In genomic region chr11:129947474-129947873, GRCh38 we compare ENCODE assay signal across 29 cellular contexts. TPM values are rescaled to one million over a fixed set of nuclear protein-coding genes. Genes with fewer than 3 reads are reported as not detected.
DNase-seq lines count a peak whose midpoint lies in the region; ATAC-seq, FAIRE-seq and TF ChIP-seq lines count a peak whose summit lies in the region.
"Had no signal": no experiment of that assay in that cellular context is flagged by ENCODE, and none has a peak within 500 bp of the region (broad histone marks: within the 10 kb centered on the region; RNA-seq: fewer than 3 reads in every experiment).

No MANE protein-coding gene starts in this region.

- peak overlapping the region; percentile 91 for H3K27ac ChIP-seq in DOHH2 (ENCODE audit: low read depth, low read length)
- no peak overlapping the region for H3K27ac ChIP-seq in astrocyte (ENCODE audit: low read depth, low read length)
- H3K27ac ChIP-seq in mesenchymal stem cell (ENCODE audit: low read length, poor library complexity, severe bottlenecking), result no peak overlapping the region
- H3K27ac ChIP-seq: pancreas, SK-N-MC, testis had no signal

- TF ChIP-seq CTCF in DOHH2 (IDR thresholded peaks at IDR 0.05; ENCODE audit: low read depth, low read length, poor library complexity, severe bottlenecking) (peak; percentile 81), astrocyte (IDR thresholded peaks at IDR 0.05; ENCODE audit: insufficient read depth, low read depth, low read length) (no peak), mucosa of descending colon (IDR thresholded peaks at IDR 0.05) (no peak)

- H3K4me3 ChIP-seq in DOHH2 (ENCODE audit: low read length) (peak overlapping the region; percentile 85), astrocyte (ENCODE audit: insufficient read depth, low read depth, low read length) (no peak overlapping the region), mucosa of descending colon (no peak overlapping the region), mesenchymal stem cell (ENCODE audit: insufficient read depth in 1 of 2, low read depth in 1 of 2, low read length in 2 of 2) (no peak overlapping the region)
- H3K4me3 ChIP-seq: dorsolateral prefrontal cortex, K562, pancreas, SK-N-MC, testis had no signal

- no peak overlapping the region for H2BK120ac ChIP-seq in mesenchymal stem cell (ENCODE audit: low read depth, low read length)

- peak overlapping the region; percentile 22 for H3K27ac Mint-ChIP-seq in astrocyte (ENCODE audit: unreplicated experiment)
- H3K27ac Mint-ChIP-seq: activated B cell treated with CpG ODN at 0.5 μM for 24 hours; activated naive CD8-positive, alpha-beta T cell treated with anti-CD3 and anti-CD28 coated beads, Interleukin-2, amount 10 ng/mL, durations not matched to agents 7 days and 5 days; activated T-helper 2 cell treated with anti-CD3 and anti-CD28 coated beads, Interferon-gamma antibody, Interleukin-2, Interleukin-4, amounts not matched to agents 10 μg/mL and 5 μg/mL and 100 μg/mL, durations not matched to agents 14 hours and 24 hours and 36 hours; HFFc6; natural killer cell; T-helper 2 cell treated with Interferon-gamma antibody and Interleukin-4, amounts not matched to agents 5 μg/mL and 100 μg/mL, for 36 hours had no signal

- H2AK5ac ChIP-seq in mesenchymal stem cell (ENCODE audit: low read length, severe bottlenecking), result no peak overlapping the region

- H3K4ac ChIP-seq in mesenchymal stem cell (ENCODE audit: low read depth in 1 of 2, low read length in 2 of 2), result no peak overlapping the region

- peaks cover 4% of the 10 kb centered on the region for H3K79me1 ChIP-seq in mesenchymal stem cell (replicated peaks; ENCODE audit: low read length, poor library complexity, severe bottlenecking)

- FAIRE-seq in astrocyte (lab: Jason Lieb, UNC), result no peak
- FAIRE-seq: K562, pancreas had no signal

- no peak overlapping the region for H3K18ac ChIP-seq in mesenchymal stem cell (ENCODE audit: low read depth in 1 of 2, low read length in 2 of 2)

- H3K9me3 Mint-ChIP-seq in astrocyte (ENCODE audit: unreplicated experiment), result no peaks in the 10 kb centered on the region
- H3K9me3 Mint-ChIP-seq: activated B cell treated with CpG ODN at 0.5 μM for 24 hours; activated naive CD8-positive, alpha-beta T cell treated with anti-CD3 and anti-CD28 coated beads, Interleukin-2, amount 10 ng/mL, durations not matched to agents 7 days and 5 days; activated T-helper 2 cell treated with anti-CD3 and anti-CD28 coated beads, Interferon-gamma antibody, Interleukin-2, Interleukin-4, amounts not matched to agents 10 μg/mL and 5 μg/mL and 100 μg/mL, durations not matched to agents 14 hours and 24 hours and 36 hours; HFFc6; natural killer cell; T-helper 2 cell treated with Interferon-gamma antibody and Interleukin-4, amounts not matched to agents 5 μg/mL and 100 μg/mL, for 36 hours had no signal

- no peaks in the 10 kb centered on the region for H3K9me2 ChIP-seq in DOHH2 (replicated peaks; ENCODE audit: control insufficient read depth, low read length)

- WGBS in mesenchymal stem cell, result 95% methylated on average over 5 of the region's 5 CpGs

- H2AFZ ChIP-seq in astrocyte (ENCODE audit: low read depth, low read length) (no peak overlapping the region), mesenchymal stem cell (ENCODE audit: low read depth, low read length) (no peak overlapping the region)

- DNase-seq in NCI-H526 (lab: John Stamatoyannopoulos, UW) (peak; percentile 67 to 93), astrocyte (ENCODE audit: low read depth) (no peak), mucosa of descending colon (no peak), mesenchymal stem cell (no peak), nucleus accumbens (lab: John Stamatoyannopoulos, UW) (no peak)
- DNase-seq: activated B cell treated with CpG ODN at 0.5 μM for 24 hours; activated naive CD8-positive, alpha-beta T cell treated with anti-CD3 and anti-CD28 coated beads, Interleukin-2, amount 10 ng/mL, durations not matched to agents 7 days and 5 days; C1 segment of cervical spinal cord; dorsolateral prefrontal cortex; glutamatergic neuron; HFFc6; left cardiac atrium; MM.1S; natural killer cell; NCI-H1417 treated with DMSO at 0.1 percent for 48 hours; NCI-H2107; NK-92 treated with Interleukin-12 subunit alpha and Interleukin-12 subunit beta, amount 100 ng/mL, for 24 hours; pancreas; right cardiac atrium; stimulated activated CD4-positive, alpha-beta T cell treated with anti-CD3 and anti-CD28 coated beads, Interleukin-4, amount 100 ng/mL, for 24 hours; stimulated activated naive CD4-positive, alpha-beta T cell treated with Interleukin-2 at 50 U/mL for 16 hours; testis had no signal

- peak overlapping the region in 1 of 2 experiments; percentile 21 for H2BK12ac ChIP-seq in mesenchymal stem cell (ENCODE audit: low read length in 2 of 2)

- H3K14ac ChIP-seq in mesenchymal stem cell (ENCODE audit: low read length in 2 of 2), result no peak overlapping the region

- no peak overlapping the region for H3K23ac ChIP-seq in mesenchymal stem cell (ENCODE audit: low read length in 2 of 2)

- H3K27me3 Mint-ChIP-seq in astrocyte (ENCODE audit: low read depth, unreplicated experiment), result no peaks in the 10 kb centered on the region
- H3K27me3 Mint-ChIP-seq: activated B cell treated with CpG ODN at 0.5 μM for 24 hours; activated naive CD8-positive, alpha-beta T cell treated with anti-CD3 and anti-CD28 coated beads, Interleukin-2, amount 10 ng/mL, durations not matched to agents 7 days and 5 days had no signal

- H2BK15ac ChIP-seq in mesenchymal stem cell (ENCODE audit: low read depth, poor library complexity, severe bottlenecking), result no peak overlapping the region

- H3K9ac ChIP-seq in astrocyte (ENCODE audit: low read length), result no peak overlapping the region
- H3K9ac ChIP-seq in mesenchymal stem cell (ENCODE audit: low read length), result no peak overlapping the region

- ATAC-seq in mucosa of descending colon (peak; percentile 24), HG03175 (IDR thresholded peaks at IDR 0.05; ENCODE audit: unreplicated experiment) (no peak), GM18907 (IDR thresholded peaks at IDR 0.05; ENCODE audit: unreplicated experiment) (no peak)
- ATAC-seq: K562, left cardiac atrium, natural killer cell, pancreas, right cardiac atrium had no signal

- peak overlapping the region; percentile 89 for H3K4me2 ChIP-seq in DOHH2 (ENCODE audit: low read length)
- H3K4me2 ChIP-seq in astrocyte (ENCODE audit: low read length), result no peak overlapping the region
- H3K4me2 ChIP-seq in mesenchymal stem cell (ENCODE audit: low read length, poor library complexity, severe bottlenecking), result no peak overlapping the region

- no peak overlapping the region for H4K91ac ChIP-seq in mesenchymal stem cell (ENCODE audit: low read length)

- intact Hi-C loops in mucosa of descending colon (cut with DNase I, micrococcal nuclease), result no loop called here

- peaks cover 9% of the 10 kb centered on the region for H3K36me3 Mint-ChIP-seq in astrocyte (ENCODE audit: low read depth, unreplicated experiment)

- H3K79me2 ChIP-seq in DOHH2 (ENCODE audit: control insufficient read depth, low read length), result peaks cover 53% of the 10 kb centered on the region
- H3K79me2 ChIP-seq in astrocyte (ENCODE audit: insufficient read depth, low read length), result no peaks in the 10 kb centered on the region

- H3K27me3 ChIP-seq in DOHH2 (ENCODE audit: control insufficient read depth, low read length), result no peaks in the 10 kb centered on the region
- no peaks in the 10 kb centered on the region for H3K27me3 ChIP-seq in astrocyte (ENCODE audit: insufficient read depth, low read length)
- no peaks in the 10 kb centered on the region for H3K27me3 ChIP-seq in mesenchymal stem cell (ENCODE audit: control insufficient read depth in 1 of 2, insufficient read depth in 1 of 2, low read length in 2 of 2)
- H3K27me3 ChIP-seq: dorsolateral prefrontal cortex, pancreas, testis had no signal

- H3K4me1 Mint-ChIP-seq in astrocyte (ENCODE audit: low read depth, unreplicated experiment), result peaks cover 39% of the 10 kb centered on the region

- peaks cover 40% of the 10 kb centered on the region for H3F3A ChIP-seq in DOHH2 (ENCODE audit: control insufficient read depth, insufficient read depth)

- H4K20me1 ChIP-seq in DOHH2 (ENCODE audit: control insufficient read depth, insufficient read depth, low read depth, low read length) (no peaks in the 10 kb centered on the region), astrocyte (ENCODE audit: insufficient read depth, low read length) (peaks cover 17% of the 10 kb centered on the region)

- no peak overlapping the region for H4K8ac ChIP-seq in mesenchymal stem cell (ENCODE audit: low read length)

- no peak overlapping the region for H2BK5ac ChIP-seq in mesenchymal stem cell (ENCODE audit: low read depth, low read length, poor library complexity, severe bottlenecking)

- peaks cover 38% of the 10 kb centered on the region for H3K36me3 ChIP-seq in DOHH2 (ENCODE audit: control insufficient read depth, low read length)
- H3K36me3 ChIP-seq in astrocyte (ENCODE audit: insufficient read depth, low read length), result no peaks in the 10 kb centered on the region
- H3K36me3 ChIP-seq in mucosa of descending colon (ENCODE audit: low read depth), result no peaks in the 10 kb centered on the region
- peaks cover 20 to 36% of the 10 kb centered on the region in 2 experiments for H3K36me3 ChIP-seq in mesenchymal stem cell (ENCODE audit: control insufficient read depth in 1 of 2, insufficient read depth in 2 of 2, low read depth in 1 of 2, low read length in 2 of 2)

- H3K9me3 ChIP-seq in DOHH2 (ENCODE audit: control insufficient read depth, insufficient read depth, low read length) (no peaks in the 10 kb centered on the region), astrocyte (ENCODE audit: insufficient read depth, low read depth, low read length) (no peaks in the 10 kb centered on the region), mucosa of descending colon (no peaks in the 10 kb centered on the region), mesenchymal stem cell (ENCODE audit: control insufficient read depth, low read length) (no peaks in the 10 kb centered on the region)
- H3K9me3 ChIP-seq: pancreas, testis had no signal

- no peak overlapping the region for H3K4me3 Mint-ChIP-seq in astrocyte (ENCODE audit: unreplicated experiment)
- H3K4me3 Mint-ChIP-seq: activated B cell treated with CpG ODN at 0.5 μM for 24 hours; activated naive CD8-positive, alpha-beta T cell treated with anti-CD3 and anti-CD28 coated beads, Interleukin-2, amount 10 ng/mL, durations not matched to agents 7 days and 5 days; HFFc6; natural killer cell; T-helper 2 cell treated with Interferon-gamma antibody and Interleukin-4, amounts not matched to agents 5 μg/mL and 100 μg/mL, for 36 hours had no signal

- H3K4me1 ChIP-seq in DOHH2 (ENCODE audit: control insufficient read depth, low read length) (peaks cover 86% of the 10 kb centered on the region), astrocyte (ENCODE audit: insufficient read depth, low read length) (peaks cover 6% of the 10 kb centered on the region), mucosa of descending colon (ENCODE audit: low read depth) (no peaks in the 10 kb centered on the region), mesenchymal stem cell (ENCODE audit: control insufficient read depth, insufficient read depth, low read depth, low read length) (peaks cover 11% of the 10 kb centered on the region)
- H3K4me1 ChIP-seq: pancreas had no signal

RNA-seq across cellular contexts. Expression of gene NFRKB, which starts 52.1 kb away (rescaled TPM):
- total RNA-seq in astrocyte (19.3 and 24.9 TPM in 2 replicates), mucosa of descending colon (10 to 100 TPM; 19.5 to 27.0 (median 23.7) TPM)
- polyA plus RNA-seq in mesenchymal stem cell (2013, experiment 1 of 2), result 8.0 TPM
- polyA plus RNA-seq in mesenchymal stem cell (2013, experiment 2 of 2), result 6.7 TPM

RNA-seq across cellular contexts. Expression of gene PRDM10, which starts 55.2 kb away (rescaled TPM):
- total RNA-seq in astrocyte (9.6 and 10.1 TPM in 2 replicates), mucosa of descending colon (10 to 100 TPM; 12.1 to 17.9 (median 14.0) TPM)
- polyA plus RNA-seq in mesenchymal stem cell (2013, experiment 1 of 2), result 3.5 TPM
- 3.2 TPM for polyA plus RNA-seq in mesenchymal stem cell (2013, experiment 2 of 2)

Comparison
In these comparisons a context has a peak if more than half of its experiments do, and no peak if none do; other contexts are left out.
1. DNase-seq: peak in NCI-H526 (2 of 2); none in astrocyte (single experiment), mucosa of descending colon (0 of 3), mesenchymal stem cell (single experiment) and nucleus accumbens (0 of 56).